Comparison of ENCODE assay signal across 8 cellular contexts in the genomic region with DNA sequence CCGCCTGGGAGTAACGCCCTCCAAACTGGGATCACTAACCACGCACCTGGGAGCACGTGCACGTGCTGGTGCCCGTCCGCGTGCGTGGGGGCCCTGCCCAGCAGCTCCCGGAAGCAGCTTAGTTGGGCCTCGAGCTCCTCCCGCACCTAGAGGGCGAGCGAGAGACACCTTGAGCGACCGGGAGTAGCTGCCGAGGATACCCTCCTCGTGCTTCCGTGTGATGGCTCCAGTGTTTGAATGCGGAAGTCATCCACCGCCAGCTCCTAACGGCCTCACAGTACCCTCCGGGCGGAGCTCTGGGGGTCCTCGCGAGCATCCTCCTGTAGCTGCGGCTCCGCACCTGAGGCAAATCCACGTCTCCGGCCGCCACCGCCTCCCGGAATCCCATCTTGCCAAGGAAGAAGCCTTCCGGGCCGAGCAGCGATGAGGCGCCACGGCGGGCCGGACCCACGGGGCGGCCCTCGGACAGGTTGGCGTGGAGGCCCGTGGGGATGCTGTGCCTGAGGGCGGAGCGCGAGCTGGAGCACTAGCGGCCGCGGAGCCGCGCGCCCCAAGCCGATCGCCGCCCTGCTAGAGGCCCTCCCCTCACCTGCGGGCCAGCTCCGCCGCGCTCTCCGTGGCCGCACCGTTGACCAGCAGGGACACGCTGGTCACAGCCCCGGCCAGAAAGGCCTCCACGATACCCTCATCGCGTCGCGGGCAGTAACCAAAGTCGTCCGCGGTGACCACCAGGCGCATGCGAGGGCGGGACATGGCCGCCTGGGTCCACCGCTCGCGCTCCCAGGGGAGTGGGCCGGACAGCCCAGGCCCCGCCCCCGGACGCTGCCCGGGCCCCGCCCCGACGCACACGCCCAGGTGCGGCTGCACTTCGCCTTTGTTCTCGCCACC. TPM values are rescaled to one million over a fixed set of nuclear protein-coding genes. Genes with fewer than 3 reads are reported as not detected.
DNase-seq lines count a peak whose midpoint lies in the region; ATAC-seq, FAIRE-seq and TF ChIP-seq lines count a peak whose summit lies in the region.

A gene with protein sequence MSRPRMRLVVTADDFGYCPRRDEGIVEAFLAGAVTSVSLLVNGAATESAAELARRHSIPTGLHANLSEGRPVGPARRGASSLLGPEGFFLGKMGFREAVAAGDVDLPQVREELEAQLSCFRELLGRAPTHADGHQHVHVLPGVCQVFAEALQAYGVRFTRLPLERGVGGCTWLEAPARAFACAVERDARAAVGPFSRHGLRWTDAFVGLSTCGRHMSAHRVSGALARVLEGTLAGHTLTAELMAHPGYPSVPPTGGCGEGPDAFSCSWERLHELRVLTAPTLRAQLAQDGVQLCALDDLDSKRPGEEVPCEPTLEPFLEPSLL (minus strand): TSS at position 761 of the 888 bp plus-strand sequence. CDS start 8 bp downstream, at position 753.

- H3K4me3 ChIP-seq in BJ (ENCODE audit: low read depth, low read length), result peak within 1 kb of the TSS; percentile 99

- no peaks in the 10 kb centered on the region for H3K9me3 Mint-ChIP-seq in chondrocyte (ENCODE audit: low read depth)

- DNase-seq in BJ (ENCODE audit: low read depth) (peak; percentile 24), GM19239 (ENCODE audit: insufficient read length, low spot score) (peak; percentile 98), NCI-H510A treated with DMSO at 0.1 percent for 48 hours (lab: John Stamatoyannopoulos, UW) (peak; percentile 89), chondrocyte (ENCODE audit: low spot score) (peak; percentile 96)
- peak; percentile 90 to 96 for DNase-seq in activated CD4-positive, alpha-beta T cell treated with anti-CD3 and anti-CD28 coated beads for 24 hours (ENCODE audit: low read depth in 2 of 2)
- DNase-seq in stimulated activated CD4-positive, alpha-beta T cell treated with anti-CD3 and anti-CD28 coated beads, Interleukin-1b, Interleukin-23, amount 100 ng/mL, for 24 hours (ENCODE audit: low read depth in 4 of 4, low spot score in 1 of 4), result peak; percentile 93 to 95 (median 94)

- H3K36me3 ChIP-seq in BJ (ENCODE audit: control insufficient read depth, insufficient read depth, low read length), result peaks cover 3% of the 10 kb centered on the region

- peaks cover 20% of the 10 kb centered on the region for H3K4me1 Mint-ChIP-seq in chondrocyte (ENCODE audit: low read depth)

- POLR2A ChIA-PET in BJ (lab: Charles Lee), result no interaction called here

- CTCF ChIA-PET in BJ (lab: Yijun Ruan, JAX), result interaction anchor here (0.8 to 9.3 kb wide), 11 partner anchors 9 to 53 kb away, joined by 3 to 71 read pairs (median 6); a partner anchor contains a TSS

- peak within 1 kb of the TSS; percentile 83 for H3K27ac Mint-ChIP-seq in chondrocyte (ENCODE audit: unreplicated experiment)

- peak within 1 kb of the TSS; percentile 79 for H3K4me3 Mint-ChIP-seq in chondrocyte (ENCODE audit: unreplicated experiment)

- ATAC-seq in HG03442 (IDR thresholded peaks at IDR 0.05; ENCODE audit: unreplicated experiment), result peak; percentile 77

- TF ChIP-seq CTCF in BJ (IDR thresholded peaks at IDR 0.05; ENCODE audit: insufficient read depth, low read depth, low read length) (peak; percentile 68), chondrocyte (IDR thresholded peaks at IDR 0.05) (peak; percentile 74)

- peak within 1 kb of the TSS; percentile 46 for H3K27ac ChIP-seq in layer of hippocampus (ENCODE audit: low read depth, low read length)

- no peaks in the 10 kb centered on the region for H3K27me3 Mint-ChIP-seq in chondrocyte (ENCODE audit: low read depth)

- FAIRE-seq in GM19239 (lab: Jason Lieb, UNC), result peak; percentile 93

- no peaks in the 10 kb centered on the region for H3K36me3 Mint-ChIP-seq in chondrocyte (ENCODE audit: low read depth)

- H3K27me3 ChIP-seq in BJ (ENCODE audit: control insufficient read depth, insufficient read depth, low read length), result no peaks in the 10 kb centered on the region
- H3K27me3 ChIP-seq in layer of hippocampus (ENCODE audit: control insufficient read depth, insufficient read depth, low read length), result no peaks in the 10 kb centered on the region

RNA-seq across cellular contexts. Expression of the gene that starts here (rescaled TPM):
- 14.6 and 20.0 TPM in 2 replicates for polyA plus RNA-seq in BJ (2011; rRNA removed)
- 4.9 and 7.3 TPM in 2 replicates for polyA minus RNA-seq in BJ (2011; rRNA and poly(A)+ RNA removed)
- total RNA-seq in chondrocyte, result 13.3 to 14.6 TPM (median 14.6 TPM) in 3 replicates

Comparison
In these comparisons a context has a peak if more than half of its experiments do, and no peak if none do; other contexts are left out.
1. Peak in every context shown above with its lines: DNase-seq, ATAC-seq, H3K4me3 ChIP-seq and H3K27ac ChIP-seq.
2. DNase-seq: peak in every context shown above with its lines; median percentile 98 in GM19239; 96 in chondrocyte; 94 in stimulated activated CD4-positive, alpha-beta T cell treated with anti-CD3 and anti-CD28 coated beads, Interleukin-1b, Interleukin-23, amount 100 ng/mL, for 24 hours; 93 in activated CD4-positive, alpha-beta T cell treated with anti-CD3 and anti-CD28 coated beads for 24 hours; 89 in NCI-H510A treated with DMSO at 0.1 percent for 48 hours; 24 in BJ.